In genomic region chr15:80343610-80344009, GRCh38 we compare ENCODE assay signal across 23 cellular contexts.
DNase-seq lines count a peak whose midpoint lies in the region; ATAC-seq, FAIRE-seq and TF ChIP-seq lines count a peak whose summit lies in the region.
"Had no signal": no experiment of that assay in that cellular context is flagged by ENCODE, and none has a peak within 500 bp of the region (broad histone marks: within the 10 kb centered on the region; RNA-seq: fewer than 3 reads in every experiment).

No MANE protein-coding gene starts in this region.

- ATAC-seq in HepG2 (no peak), omental fat pad (ENCODE audit: low FRiP score) (peak; percentile 62)
- ATAC-seq: activated CD8-positive, alpha-beta memory T cell treated with anti-CD3 and anti-CD28 coated beads, Interleukin-2, amount 10 ng/mL, durations not matched to agents 7 days and 5 days; activated naive CD8-positive, alpha-beta T cell treated with anti-CD3 and anti-CD28 coated beads, Interleukin-2, amount 50 U/mL, for 24 hours; activated T-helper 17 cell treated with anti-CD3 and anti-CD28 coated beads, Interleukin-2, amount 50 U/mL, for 72 hours; SK-N-SH treated with all-trans-retinoic acid at 6 μM for 48 hours had no signal

- no peak overlapping the region for H3K9ac ChIP-seq in liver (ENCODE audit: low read depth in 1 of 2, low read length in 2 of 2)
- H3K9ac ChIP-seq in HepG2 (ENCODE audit: insufficient read depth, low read depth, low read length): no peak overlapping the region
- H3K9ac ChIP-seq: BLaER1 treated with 17β-estradiol and CSF1 and Interleukin-3, amounts not matched to agents 10 nM and 100 nM; GM23248 had no signal

- H3K4me3 ChIP-seq in liver (ENCODE audit: low read depth in 1 of 3, low read length in 3 of 3) (no peak overlapping the region), HepG2 (replicated peaks in 1 of 3; ENCODE audit: insufficient read depth in 1 of 3, low read depth in 2 of 3, low read length in 3 of 3) (no peak overlapping the region), testis (no peak overlapping the region)
- no peak overlapping the region for H3K4me3 ChIP-seq in effector memory CD4-positive, alpha-beta T cell (ENCODE audit: insufficient read depth, low read depth, low read length, poor library complexity, severe bottlenecking)
- H3K4me3 ChIP-seq: BLaER1 treated with 17β-estradiol and CSF1 and Interleukin-3, amounts not matched to agents 10 nM and 100 nM; GM23248; thoracic aorta had no signal

- H3K4me2 ChIP-seq in HepG2 (ENCODE audit: low read depth, low read length): no peak overlapping the region
- H3K4me2 ChIP-seq: BLaER1 treated with 17β-estradiol and CSF1 and Interleukin-3, amounts not matched to agents 10 nM and 100 nM had no signal

- H4K20me1 ChIP-seq in HepG2 (ENCODE audit: insufficient read depth, low read length): no peaks in the 10 kb centered on the region
- H4K20me1 ChIP-seq: BLaER1 treated with 17β-estradiol and CSF1 and Interleukin-3, amounts not matched to agents 10 nM and 100 nM had no signal

- TF ChIP-seq EP300 in HepG2 (IDR thresholded peaks at IDR 0.05; ENCODE audit: low read depth in 2 of 2, low read length in 2 of 2): no peak
- no peak for TF ChIP-seq EP300 in HepG2 (CRISPR knock-in tag; IDR thresholded peaks at IDR 0.05; ENCODE audit: borderline replicate concordance)

- peak overlapping the region in 1 of 2 donors; percentile 6 for H3K27ac ChIP-seq in liver (ENCODE audit: low read depth in 1 of 2, low read length in 2 of 2)
- H3K27ac ChIP-seq in HepG2 (ENCODE audit: extremely low read length, insufficient read depth, low read length): no peak overlapping the region
- no peak overlapping the region for H3K27ac ChIP-seq in testis
- H3K27ac ChIP-seq in effector memory CD4-positive, alpha-beta T cell (ENCODE audit: insufficient read depth, low read length, poor library complexity, severe bottlenecking): no peak overlapping the region
- H3K27ac ChIP-seq: BLaER1 treated with 17β-estradiol and CSF1 and Interleukin-3, amounts not matched to agents 10 nM and 100 nM; GM23248; thoracic aorta had no signal

- intact Hi-C loops in HepG2 (cut with micrococcal nuclease; ENCODE audit: unreplicated experiment): no loop called here
- intact Hi-C loops in testis (cut with DNase I; ENCODE audit: low total_unique reads): no loop called here

- H3K79me2 ChIP-seq in HepG2 (ENCODE audit: insufficient read depth, low read length): no peaks in the 10 kb centered on the region

- no TSS peak for BruUV-seq in HepG2 (replicated peaks; lab: Mats Ljungman, UMichigan)

- POLR2A ChIA-PET in HepG2 (lab: Yijun Ruan, JAX): no interaction called here

- H3K27me3 ChIP-seq in liver (ENCODE audit: control insufficient read depth in 4 of 4, insufficient read depth in 4 of 4, low read length in 3 of 4): peaks cover 0 to 5% (median 2%) of the 10 kb centered on the region in 4 donors
- H3K27me3 ChIP-seq in HepG2 (ENCODE audit: control insufficient read depth in 1 of 2, insufficient read depth in 2 of 2, low read length in 2 of 2): peaks cover 0 to 19% of the 10 kb centered on the region in 2 experiments; a peak in 3 of 5 replicates
- H3K27me3 ChIP-seq in testis: no peaks in the 10 kb centered on the region
- no peaks in the 10 kb centered on the region for H3K27me3 ChIP-seq in effector memory CD4-positive, alpha-beta T cell (replicated peaks; ENCODE audit: control insufficient read depth, insufficient read depth, low read length, poor library complexity, severe bottlenecking)
- H3K27me3 ChIP-seq: BLaER1 treated with 17β-estradiol and CSF1 and Interleukin-3, amounts not matched to agents 10 nM and 100 nM had no signal

- no peaks in the 10 kb centered on the region for H3K4me1 ChIP-seq in liver (ENCODE audit: control insufficient read depth in 4 of 4, insufficient read depth in 4 of 4, low read length in 3 of 4)
- no peaks in the 10 kb centered on the region for H3K4me1 ChIP-seq in HepG2 (ENCODE audit: insufficient read depth, low read length)
- no peaks in the 10 kb centered on the region for H3K4me1 ChIP-seq in testis
- H3K4me1 ChIP-seq in effector memory CD4-positive, alpha-beta T cell (ENCODE audit: control insufficient read depth, insufficient read depth, low read length, poor library complexity, severe bottlenecking): no peaks in the 10 kb centered on the region
- H3K4me1 ChIP-seq: BLaER1 treated with 17β-estradiol and CSF1 and Interleukin-3, amounts not matched to agents 10 nM and 100 nM had no signal

- in situ Hi-C loops in HepG2 (cut with HindIII; ENCODE audit: extremely low pct_ligation_motif_present, low pct_unique_long_range_greater_than_20kb): no loop called here

- TF ChIP-seq RAD21 in liver (IDR thresholded peaks at IDR 0.05): no peak
- no peak for TF ChIP-seq RAD21 in HepG2 (CRISPR knock-in tag; IDR thresholded peaks at IDR 0.05)

- WGBS in liver: 85% methylated on average over 3 of the region's 3 CpGs
- WGBS in HepG2 (ENCODE audit: low lambda C conversion rate): 67% methylated on average over 3 of the region's 3 CpGs
- 34 to 54% methylated on average over 2 to 3 of the region's 3 CpGs for WGBS in testis, 2 donors

- FAIRE-seq in HepG2 (lab: Jason Lieb, UNC): no peak
- FAIRE-seq: bronchial epithelial cell, RCC 7860 had no signal

- TF ChIP-seq POLR2A in HepG2 (IDR thresholded peaks at IDR 0.05; ENCODE audit: insufficient read depth in 1 of 2, low read depth in 2 of 2, low read length in 2 of 2) (no peak), testis (IDR thresholded peaks at IDR 0.05) (no peak)

- no peak for DNase-seq in HepG2 (ENCODE audit: low spot score)
- DNase-seq in kidney tubule cell (ENCODE audit: low spot score): peak; percentile 1
- no peak for DNase-seq in omental fat pad (ENCODE audit: low spot score)
- no peak for DNase-seq in testis
- no peak for DNase-seq in activated effector memory CD4-positive, alpha-beta T cell treated with Interleukin-2 at 50 U/mL for 16 hours
- no peak for DNase-seq in effector memory CD4-positive, alpha-beta T cell
- no peak for DNase-seq in stimulated activated CD4-positive, alpha-beta T cell treated with anti-CD3 and anti-CD28 coated beads, Interleukin-4, amount 100 ng/mL, for 4 hours
- DNase-seq: activated CD8-positive, alpha-beta memory T cell treated with anti-CD3 and anti-CD28 coated beads, Interleukin-2, amount 10 ng/mL, durations not matched to agents 7 days and 5 days; activated naive CD8-positive, alpha-beta T cell treated with anti-CD3 and anti-CD28 coated beads, Interleukin-2, amount 50 U/mL, for 24 hours; Calu3; GM23248; KG1; mesendoderm; NCI-H187; NCI-H446 treated with DMSO at 0.1 percent for 48 hours; NK-92 treated with Interleukin-12 subunit alpha and Interleukin-12 subunit beta, amount 100 ng/mL, for 24 hours had no signal

- H3K9me3 ChIP-seq in liver (ENCODE audit: control insufficient read depth in 4 of 4, low read length in 3 of 4) (no peaks in the 10 kb centered on the region), HepG2 (ENCODE audit: low read length) (no peaks in the 10 kb centered on the region), testis (no peaks in the 10 kb centered on the region)
- H3K9me3 ChIP-seq in effector memory CD4-positive, alpha-beta T cell (ENCODE audit: control insufficient read depth, low read length): no peaks in the 10 kb centered on the region
- H3K9me3 ChIP-seq: BLaER1 treated with 17β-estradiol and CSF1 and Interleukin-3, amounts not matched to agents 10 nM and 100 nM; thoracic aorta had no signal

- H2AFZ ChIP-seq in HepG2 (ENCODE audit: low read length): no peak overlapping the region
- H2AFZ ChIP-seq: GM23248 had no signal

- CTCF ChIA-PET in HepG2 (lab: Yijun Ruan, JAX; ENCODE audit: low intra/inter-chr PET ratio, low total read pairs): no interaction called here

- no peak for TF ChIP-seq CTCF in liver (IDR thresholded peaks at IDR 0.05; ENCODE audit: low read depth, low read length, missing input control)
- TF ChIP-seq CTCF in HepG2 (CRISPR knock-in tag; IDR thresholded peaks at IDR 0.05): no peak
- TF ChIP-seq CTCF in omental fat pad (IDR thresholded peaks at IDR 0.05): no peak
- no peak for TF ChIP-seq CTCF in testis (IDR thresholded peaks at IDR 0.05)

- no peaks in the 10 kb centered on the region for H3K36me3 ChIP-seq in liver (ENCODE audit: control insufficient read depth in 4 of 4, insufficient read depth in 3 of 4, low read depth in 1 of 4, low read length in 3 of 4)
- no peaks in the 10 kb centered on the region for H3K36me3 ChIP-seq in HepG2 (replicated peaks in 1 of 2; ENCODE audit: control insufficient read depth in 1 of 2, insufficient read depth in 2 of 2, low read length in 2 of 2)
- no peaks in the 10 kb centered on the region for H3K36me3 ChIP-seq in testis (ENCODE audit: low read depth, missing control alignments)
- no peaks in the 10 kb centered on the region for H3K36me3 ChIP-seq in effector memory CD4-positive, alpha-beta T cell (ENCODE audit: control insufficient read depth, insufficient read depth, low read length)
- H3K36me3 ChIP-seq: BLaER1 treated with 17β-estradiol and CSF1 and Interleukin-3, amounts not matched to agents 10 nM and 100 nM; thoracic aorta had no signal

TF ChIP-seq in liver, 16 proteins besides CTCF, POLR2A, EP300 and RAD21 (continues in another document):
- TF ChIP-seq YY1 (IDR thresholded peaks at IDR 0.05) (peak; percentile 17), EGR1 (IDR thresholded peaks at IDR 0.05; ENCODE audit: low read depth in 2 of 2) (no peak)

TF ChIP-seq in HepG2, 621 proteins besides CTCF, POLR2A, EP300 and RAD21:
- TF ChIP-seq ZNF24 (IDR thresholded peaks at IDR 0.05) (no peak), PBX2 (CRISPR knock-in tag; IDR thresholded peaks at IDR 0.05) (no peak), FOXP1 (IDR thresholded peaks at IDR 0.05) (no peak), FOXP1 (CRISPR knock-in tag; IDR thresholded peaks at IDR 0.05) (no peak), ZNF33A (CRISPR knock-in tag; IDR thresholded peaks at IDR 0.05; ENCODE audit: borderline replicate concordance) (no peak), ZFY (CRISPR knock-in tag; IDR thresholded peaks at IDR 0.05) (no peak), HCFC1 (IDR thresholded peaks at IDR 0.05; ENCODE audit: low read depth, low read length) (no peak), ZSCAN12 (CRISPR knock-in tag; IDR thresholded peaks at IDR 0.05) (no peak), MED13 (CRISPR knock-in tag; IDR thresholded peaks at IDR 0.05) (no peak), YEATS4 (CRISPR knock-in tag; IDR thresholded peaks at IDR 0.05; ENCODE audit: borderline replicate concordance) (no peak), KDM3A (CRISPR knock-in tag; IDR thresholded peaks at IDR 0.05; ENCODE audit: low read depth) (no peak)
